17 cellular contexts compared by ENCODE assay signal in genomic region chr6:90121982-90122381, GRCh38.
DNase-seq lines count a peak whose midpoint lies in the region; ATAC-seq, FAIRE-seq and TF ChIP-seq lines count a peak whose summit lies in the region.
"Had no signal": no experiment of that assay in that cellular context is flagged by ENCODE, and none has a peak within 500 bp of the region (broad histone marks: within the 10 kb centered on the region; RNA-seq: fewer than 3 reads in every experiment).

No MANE protein-coding gene starts in this region.

- H3K4me1 Mint-ChIP-seq in CD8-positive, alpha-beta T cell (ENCODE audit: low read depth) = peaks cover 62% of the 10 kb centered on the region
- no peaks in the 10 kb centered on the region for H3K4me1 Mint-ChIP-seq in Caco-2 (ENCODE audit: low read depth, unreplicated experiment)
- H3K4me1 Mint-ChIP-seq: H9 had no signal

- no TSS peak for BruUV-seq in HepG2 (replicated peaks; lab: Mats Ljungman, UMichigan)
- no TSS peak for BruUV-seq in Caco-2 (replicated peaks; lab: Mats Ljungman, UMichigan)

- H3K27ac ChIP-seq in CD8-positive, alpha-beta T cell (ENCODE audit: low read depth, low read length) = no peak overlapping the region
- H3K27ac ChIP-seq in keratinocyte (ENCODE audit: control insufficient read depth, insufficient read depth, low read length) (peak overlapping the region; percentile 11), HepG2 (ENCODE audit: extremely low read length, insufficient read depth, low read length) (no peak overlapping the region)
- H3K27ac ChIP-seq: HL-60, tibial nerve had no signal

- H3K27me3 ChIP-seq in CD8-positive, alpha-beta T cell (ENCODE audit: insufficient read depth, low read length) = no peaks in the 10 kb centered on the region
- no peaks in the 10 kb centered on the region for H3K27me3 ChIP-seq in keratinocyte (ENCODE audit: control insufficient read depth, extremely low read depth, insufficient read depth, low read length)
- H3K27me3 ChIP-seq in HepG2 (ENCODE audit: control insufficient read depth in 1 of 2, insufficient read depth in 2 of 2, low read length in 2 of 2) = no peaks in the 10 kb centered on the region; a peak in 1 of 5 replicates
- no peaks in the 10 kb centered on the region for H3K27me3 ChIP-seq in Caco-2 (replicated peaks; ENCODE audit: control insufficient read depth, insufficient read depth, low read length)
- H3K27me3 ChIP-seq: tibial nerve had no signal

- H3K9me1 ChIP-seq in keratinocyte (ENCODE audit: control insufficient read depth, extremely low read depth, insufficient read depth, low read length) = no peaks in the 10 kb centered on the region

- no peak for TF ChIP-seq RAD21 in HepG2 (CRISPR knock-in tag; IDR thresholded peaks at IDR 0.05)

- CTCF ChIA-PET in CD8-positive, alpha-beta T cell (lab: Charles Lee) = interaction anchor here (0.6 kb wide), 1 partner anchor 14 kb away, joined by 4 read pairs; no protein-coding TSS in a partner anchor
- CTCF ChIA-PET in HepG2 (lab: Yijun Ruan, JAX; ENCODE audit: low intra/inter-chr PET ratio, low total read pairs) = no interaction called here
- CTCF ChIA-PET in Caco-2 (lab: Charles Lee) = no interaction called here

- H3K36me3 Mint-ChIP-seq in CD8-positive, alpha-beta T cell = peaks cover 16% of the 10 kb centered on the region
- H3K36me3 Mint-ChIP-seq in Caco-2 (ENCODE audit: insufficient read depth, unreplicated experiment) = no peaks in the 10 kb centered on the region

- peak overlapping the region; percentile 3 for H2AFZ ChIP-seq in keratinocyte (ENCODE audit: control insufficient read depth, low read length)
- no peak overlapping the region for H2AFZ ChIP-seq in HepG2 (ENCODE audit: low read length)

- H3K4me3 Mint-ChIP-seq in CD8-positive, alpha-beta T cell = no peak overlapping the region
- H3K4me3 Mint-ChIP-seq in Caco-2 (ENCODE audit: unreplicated experiment) = no peak overlapping the region
- H3K4me3 Mint-ChIP-seq: H9 had no signal

- H3K27me3 Mint-ChIP-seq in CD8-positive, alpha-beta T cell (ENCODE audit: low read depth) = no peaks in the 10 kb centered on the region
- no peaks in the 10 kb centered on the region for H3K27me3 Mint-ChIP-seq in Caco-2 (ENCODE audit: insufficient read depth, unreplicated experiment)

- no peak for ATAC-seq in CD8-positive, alpha-beta T cell
- ATAC-seq in GM18868 (IDR thresholded peaks at IDR 0.05; ENCODE audit: unreplicated experiment) (peak; percentile 70), HepG2 (no peak)

- DNase-seq in CD8-positive, alpha-beta T cell = no peak
- DNase-seq in RPMI7951 (ENCODE audit: low read depth) (peak; percentile 95), keratinocyte (ENCODE audit: low read depth, low spot score) (peak; percentile 25), HepG2 (ENCODE audit: low spot score) (no peak), cerebellum (ENCODE audit: low spot score) (no peak), Caco-2 (no peak), NOMO-1 (lab: John Stamatoyannopoulos, UW; ENCODE audit: unreplicated experiment in 2 of 2) (no peak)
- DNase-seq: amniotic stem cell, H9, NCI-H1417, nucleus accumbens had no signal

- no peak overlapping the region for H3K4me3 ChIP-seq in CD8-positive, alpha-beta T cell (ENCODE audit: low read depth, low read length)
- H3K4me3 ChIP-seq in keratinocyte (ENCODE audit: control insufficient read depth in 2 of 3, extremely low read depth in 1 of 3, insufficient read depth in 2 of 3, low read depth in 1 of 3, low read length in 3 of 3) = no peak overlapping the region
- H3K4me3 ChIP-seq in HepG2 (replicated peaks in 1 of 3; ENCODE audit: insufficient read depth in 1 of 3, low read depth in 2 of 3, low read length in 3 of 3) = no peak overlapping the region
- no peak overlapping the region for H3K4me3 ChIP-seq in Caco-2 (ENCODE audit: low read depth, low read length)
- H3K4me3 ChIP-seq: tibial nerve had no signal

- TF ChIP-seq EP300 in HepG2 (IDR thresholded peaks at IDR 0.05; ENCODE audit: low read depth in 2 of 2, low read length in 2 of 2) = no peak
- no peak for TF ChIP-seq EP300 in HepG2 (CRISPR knock-in tag; IDR thresholded peaks at IDR 0.05; ENCODE audit: borderline replicate concordance)

- no peaks in the 10 kb centered on the region for H3K36me3 ChIP-seq in CD8-positive, alpha-beta T cell (ENCODE audit: insufficient read depth, low read length)
- H3K36me3 ChIP-seq in keratinocyte (ENCODE audit: control insufficient read depth in 2 of 2, extremely low read depth in 1 of 2, insufficient read depth in 2 of 2, low read length in 2 of 2) = no peaks in the 10 kb centered on the region
- no peaks in the 10 kb centered on the region for H3K36me3 ChIP-seq in HepG2 (replicated peaks in 1 of 2; ENCODE audit: control insufficient read depth in 1 of 2, insufficient read depth in 2 of 2, low read length in 2 of 2)
- no peaks in the 10 kb centered on the region for H3K36me3 ChIP-seq in Caco-2 (ENCODE audit: control insufficient read depth, insufficient read depth, low read length)
- H3K36me3 ChIP-seq: tibial nerve had no signal

- H3K9me3 ChIP-seq in CD8-positive, alpha-beta T cell (ENCODE audit: low read length) = no peaks in the 10 kb centered on the region
- H3K9me3 ChIP-seq in keratinocyte (ENCODE audit: control insufficient read depth, low read depth, low read length) = no peaks in the 10 kb centered on the region
- H3K9me3 ChIP-seq in HepG2 (ENCODE audit: low read length) = no peaks in the 10 kb centered on the region
- H3K9me3 ChIP-seq in Caco-2 = no peaks in the 10 kb centered on the region
- H3K9me3 ChIP-seq: tibial nerve had no signal

- no peak for TF ChIP-seq CTCF in CD8-positive, alpha-beta T cell (IDR thresholded peaks at IDR 0.05)
- no peak for TF ChIP-seq CTCF in keratinocyte (optimal IDR thresholded peaks at IDR 0.05 in 1 of 3, IDR thresholded peaks at IDR 0.05 in 1 of 3, conservative IDR thresholded peaks at IDR 0.05 in 1 of 3; ENCODE audit: extremely low read depth in 1 of 3, insufficient read depth in 2 of 3, low read length in 3 of 3)
- no peak for TF ChIP-seq CTCF in HepG2 (CRISPR knock-in tag; IDR thresholded peaks at IDR 0.05)
- TF ChIP-seq CTCF in Caco-2 (IDR thresholded peaks at IDR 0.05; ENCODE audit: insufficient read depth in 1 of 2, low read depth in 1 of 2, low read length in 1 of 2, severe bottlenecking in 1 of 2, unreplicated experiment in 1 of 2) = no peak

- no peak for TF ChIP-seq POLR2A in HepG2 (IDR thresholded peaks at IDR 0.05; ENCODE audit: insufficient read depth in 1 of 2, low read depth in 2 of 2, low read length in 2 of 2)

- peak; percentile 95 for FAIRE-seq in keratinocyte (lab: Jason Lieb, UNC)
- FAIRE-seq in HepG2 (lab: Jason Lieb, UNC) = no peak
- FAIRE-seq: D721Med, GM18507, islet of Langerhans had no signal

- dilution Hi-C loops in keratinocyte (cut with MboI; ENCODE audit: extremely low pct_ligation_motif_present, low sequenced_read_pairs) = no loop called here

- H3K27ac Mint-ChIP-seq in CD8-positive, alpha-beta T cell = peak overlapping the region; percentile 63
- no peak overlapping the region for H3K27ac Mint-ChIP-seq in Caco-2 (ENCODE audit: unreplicated experiment)
- H3K27ac Mint-ChIP-seq: H9 had no signal

- H3K9ac ChIP-seq in keratinocyte (ENCODE audit: control insufficient read depth, extremely low read depth, insufficient read depth, low read length) (no peak overlapping the region), HepG2 (ENCODE audit: insufficient read depth, low read depth, low read length) (no peak overlapping the region)

- POLR2A ChIA-PET in CD8-positive, alpha-beta T cell (lab: Charles Lee) = no interaction called here
- POLR2A ChIA-PET in HepG2 (lab: Yijun Ruan, JAX) = no interaction called here
- POLR2A ChIA-PET in Caco-2 (lab: Charles Lee) = no interaction called here

- H4K20me1 ChIP-seq in keratinocyte (ENCODE audit: control insufficient read depth, extremely low read depth, insufficient read depth, low read length) (no peaks in the 10 kb centered on the region), HepG2 (ENCODE audit: insufficient read depth, low read length) (no peaks in the 10 kb centered on the region)

- H3K4me2 ChIP-seq in keratinocyte (ENCODE audit: control insufficient read depth, extremely low read depth, insufficient read depth, low read depth, low read length) = peak overlapping the region; percentile 52
- H3K4me2 ChIP-seq in HepG2 (ENCODE audit: low read depth, low read length) = no peak overlapping the region

- no peaks in the 10 kb centered on the region for H3K79me2 ChIP-seq in keratinocyte (ENCODE audit: control insufficient read depth, insufficient read depth, low read length)
- no peaks in the 10 kb centered on the region for H3K79me2 ChIP-seq in HepG2 (ENCODE audit: insufficient read depth, low read length)

- peaks cover 33% of the 10 kb centered on the region for H3K4me1 ChIP-seq in CD8-positive, alpha-beta T cell (ENCODE audit: insufficient read depth, low read length)
- peaks cover 11% of the 10 kb centered on the region for H3K4me1 ChIP-seq in keratinocyte (ENCODE audit: control insufficient read depth, extremely low read depth, insufficient read depth, low read length)
- no peaks in the 10 kb centered on the region for H3K4me1 ChIP-seq in HepG2 (ENCODE audit: insufficient read depth, low read length)
- H3K4me1 ChIP-seq in Caco-2 = no peaks in the 10 kb centered on the region

- in situ Hi-C loops in HepG2 (cut with HindIII; ENCODE audit: extremely low pct_ligation_motif_present, low pct_unique_long_range_greater_than_20kb) = no loop called here

- no peaks in the 10 kb centered on the region for H3K9me3 Mint-ChIP-seq in CD8-positive, alpha-beta T cell
- peaks cover 4% of the 10 kb centered on the region for H3K9me3 Mint-ChIP-seq in Caco-2 (ENCODE audit: unreplicated experiment)
- H3K9me3 Mint-ChIP-seq: H9 had no signal

- intact Hi-C loops in CD8-positive, alpha-beta T cell (cut with DNase I, micrococcal nuclease) = no loop called here
- intact Hi-C loops in HepG2 (cut with micrococcal nuclease; ENCODE audit: unreplicated experiment) (no loop called here), Caco-2 (cut with micrococcal nuclease; ENCODE audit: unreplicated experiment) (no loop called here)

- 0% methylated on average over 4 of the region's 4 CpGs for WGBS in HepG2 (ENCODE audit: low lambda C conversion rate)

TF ChIP-seq in HepG2, 621 proteins besides CTCF, POLR2A, EP300 and RAD21 (continues in another document):
- no peak for TF ChIP-seq YY1 (IDR thresholded peaks at IDR 0.05; ENCODE audit: insufficient read depth, insufficient replicate concordance, low read depth, low read length)
- TF ChIP-seq ARNTL (CRISPR knock-in tag; IDR thresholded peaks at IDR 0.05) = no peak
- TF ChIP-seq ONECUT2 (CRISPR knock-in tag; IDR thresholded peaks at IDR 0.05) = no peak

Comparison
In these comparisons a context has a peak if more than half of its experiments do, and no peak if none do; other contexts are left out.
1. DNase-seq: peak in RPMI7951 (single experiment) and keratinocyte (single experiment); none in CD8-positive, alpha-beta T cell (0 of 7), HepG2 (single experiment), cerebellum (single experiment), Caco-2 (0 of 2) and NOMO-1 (0 of 2).